19 cellular contexts compared by ENCODE assay signal in genomic region chr7:127976722-127977121, GRCh38.
"Had no signal": no experiment of that assay in that cellular context is flagged by ENCODE, and none has a peak within 500 bp of the region (broad histone marks: within the 10 kb centered on the region; RNA-seq: fewer than 3 reads in every experiment).

No MANE protein-coding gene starts in this region.

- H3K4me3 Mint-ChIP-seq: activated T-helper 17 cell treated with anti-CD3 and anti-CD28 coated beads, Interleukin-2, amount 50 U/mL, for 72 hours had no signal

- H3K4me1 ChIP-seq: ascending aorta, foreskin keratinocyte, tibial artery, vagina had no signal

- H3K4me3 ChIP-seq: ascending aorta, cardiac muscle cell, lung, skin epidermis, tibial artery, vagina had no signal

- H3K36me3 ChIP-seq: cardiac muscle cell, vagina had no signal

- H3K9me3 ChIP-seq: ascending aorta, vagina had no signal

- H3K27me3 ChIP-seq: ascending aorta, cardiac muscle cell, foreskin keratinocyte, tibial artery, vagina had no signal

- DNase-seq: activated CD4-positive, alpha-beta T cell treated with anti-CD3 and anti-CD28 coated beads for 1 hour; activated CD4-positive, alpha-beta T cell treated with anti-CD3 and anti-CD28 coated beads, Interleukin-2, amount 50 U/mL, for 4 hours; activated naive CD4-positive, alpha-beta T cell treated with Interleukin-2 at 50 U/mL for 16 hours; activated T-cell treated with anti-CD3 and anti-CD28 coated beads for 4 hours; midbrain; right cardiac atrium; stimulated activated CD4-positive, alpha-beta T cell treated with anti-CD3 and anti-CD28 coated beads, Interleukin-15, amount 100 ng/mL, for 24 hours; stimulated activated CD4-positive, alpha-beta T cell treated with anti-CD3 and anti-CD28 coated beads, Interleukin-4, amount 100 ng/mL, for 24 hours; stimulated activated naive CD4-positive, alpha-beta T cell; T-helper 1 cell; T1000; tibial artery had no signal

- H3K27ac Mint-ChIP-seq: activated T-helper 17 cell treated with anti-CD3 and anti-CD28 coated beads, Interleukin-2, amount 50 U/mL, for 72 hours had no signal

- H3K27me3 Mint-ChIP-seq: activated T-helper 17 cell treated with anti-CD3 and anti-CD28 coated beads, Interleukin-2, amount 50 U/mL, for 72 hours had no signal

- H3K27ac ChIP-seq: ascending aorta, cardiac muscle cell, foreskin keratinocyte, skin epidermis, tibial artery, vagina had no signal
